Comparison of ENCODE assay signal across 8 cellular contexts in genomic region chr3:30199096-30199734, GRCh38.
A peak's percentile ranks its signal among the peaks of the same experiment; 100 is the strongest.
DNase-seq lines count a peak whose midpoint lies in the region; ATAC-seq and FAIRE-seq lines count a peak whose summit lies in the region.

No MANE protein-coding gene starts in this region.

- DNase-seq in Daoy (ENCODE audit: low read depth) (peak; percentile 45), NCI-H774 (lab: John Stamatoyannopoulos, UW) (peak; percentile 8), middle frontal gyrus (ENCODE audit: extremely low spot score, low spot score) (peak; percentile 68)
- peak in 2 of 3 experiments; percentile 28 to 54 for DNase-seq in activated CD8-positive, alpha-beta memory T cell treated with anti-CD3 and anti-CD28 coated beads for 48 hours (ENCODE audit: low read depth in 2 of 3, low spot score in 2 of 3)
- DNase-seq in stimulated activated CD8-positive, alpha-beta memory T cell treated with anti-CD3 and anti-CD28 coated beads, Interleukin-4, amount 100 ng/mL, for 24 hours (ENCODE audit: low read depth) = peak; percentile 57

- FAIRE-seq in endometrium (lab: Jason Lieb, UNC) = peak; percentile 4

- ATAC-seq in HG02798 (IDR thresholded peaks at IDR 0.05; ENCODE audit: poor library complexity, unreplicated experiment) (peak; percentile 81), GM18520 (IDR thresholded peaks at IDR 0.05; ENCODE audit: unreplicated experiment) (no peak)

Comparison
In these comparisons a context has a peak if more than half of its experiments do, and no peak if none do; other contexts are left out.
1. DNase-seq: peak in every context shown above with its lines; median percentile 68 in middle frontal gyrus; 57 in stimulated activated CD8-positive, alpha-beta memory T cell treated with anti-CD3 and anti-CD28 coated beads, Interleukin-4, amount 100 ng/mL, for 24 hours; 45 in Daoy; 41 in activated CD8-positive, alpha-beta memory T cell treated with anti-CD3 and anti-CD28 coated beads for 48 hours; 8 in NCI-H774.